In genomic region chr14:60736494-60736893, GRCh38 we compare ENCODE assay signal across 10 cellular contexts. TPM values are rescaled to one million over a fixed set of nuclear protein-coding genes. Genes with fewer than 3 reads are reported as not detected.
DNase-seq lines count a peak whose midpoint lies in the region; ATAC-seq, FAIRE-seq and TF ChIP-seq lines count a peak whose summit lies in the region.
"Had no signal": no experiment of that assay in that cellular context is flagged by ENCODE, and none has a peak within 500 bp of the region (broad histone marks: within the 10 kb centered on the region; RNA-seq: fewer than 3 reads in every experiment).

No MANE protein-coding gene starts in this region.

- H3K27me3 ChIP-seq in iPS-20b (ENCODE audit: insufficient read depth, low read length) (peaks cover 8% of the 10 kb centered on the region; the same call in 1 of the 2 replicates), tibial artery (no peaks in the 10 kb centered on the region)

- H3K9me3 ChIP-seq in iPS-20b (ENCODE audit: insufficient read depth, low read depth, low read length) (no peaks in the 10 kb centered on the region), tibial artery (no peaks in the 10 kb centered on the region)

- FAIRE-seq in G401.6 (lab: Jason Lieb, UNC): peak; percentile 96
- FAIRE-seq in TTC549 (lab: Jason Lieb, UNC): peak; percentile 20

- ATAC-seq in GM19324 (IDR thresholded peaks at IDR 0.05; ENCODE audit: low FRiP score, unreplicated experiment): no peak

- TF ChIP-seq CTCF in tibial artery (IDR thresholded peaks at IDR 0.05): no peak

- H3K9ac ChIP-seq in iPS-20b (ENCODE audit: low read depth, low read length): no peak overlapping the region; the same call in 1 of the 2 replicates

- no peak overlapping the region for H3K27ac ChIP-seq in iPS-20b (ENCODE audit: low read length)
- H3K27ac ChIP-seq in tibial artery: no peak overlapping the region

- DNase-seq in A172 (ENCODE audit: low spot score): peak; percentile 16
- DNase-seq in iPS-NIHi7 (ENCODE audit: extremely low spot score): no peak
- DNase-seq in tibial artery: no peak
- no peak for DNase-seq in NCI-H1694 treated with DMSO at 0.1 percent for 48 hours (lab: John Stamatoyannopoulos, UW)
- DNase-seq: H7, NCI-H1417 treated with DMSO at 0.1 percent for 48 hours had no signal

- no peaks in the 10 kb centered on the region for H3K36me3 ChIP-seq in iPS-20b (ENCODE audit: insufficient read depth, low read depth, low read length)
- no peaks in the 10 kb centered on the region for H3K36me3 ChIP-seq in tibial artery

- H3K4me3 ChIP-seq in iPS-20b (ENCODE audit: low read length) (peak overlapping the region; percentile 100), tibial artery (peak overlapping the region in 1 of 2 donors; percentile 63)

- intact Hi-C loops in tibial artery (cut with DNase I; ENCODE audit: low total_unique reads): loop anchor here (5.0 kb wide), 1 partner anchor 89 kb away; the partner anchor contains the start of gene SIX1

- H3K4me1 ChIP-seq in iPS-20b (ENCODE audit: insufficient read depth, low read length) (peaks cover 6% of the 10 kb centered on the region; the same call in 1 of the 2 replicates), tibial artery (peaks cover 0 to 28% (median 8%) of the 10 kb centered on the region in 4 donors)

RNA-seq across cellular contexts. Expression of gene MNAT1, which starts 1.9 kb away (rescaled TPM):
- 29.7 and 39.6 TPM in 2 replicates for total RNA-seq in A172 (2014; rRNA removed; shearing (Covaris generic))

RNA-seq across cellular contexts. Expression of gene SIX4, which starts 12.3 kb away (rescaled TPM):
- 6.5 and 7.5 TPM in 2 replicates for total RNA-seq in A172 (2014; rRNA removed; shearing (Covaris generic))
